In genomic region chr11:8886332-8886731, GRCh38 we compare ENCODE assay signal across 36 cellular contexts. TPM values are rescaled to one million over a fixed set of nuclear protein-coding genes. Genes with fewer than 3 reads are reported as not detected.
A peak's percentile ranks its signal among the peaks of the same experiment; 100 is the strongest.
DNase-seq lines count a peak whose midpoint lies in the region; ATAC-seq, FAIRE-seq and TF ChIP-seq lines count a peak whose summit lies in the region.
"Had no signal": no experiment of that assay in that cellular context is flagged by ENCODE, and none has a peak within 500 bp of the region (broad histone marks: within the 10 kb centered on the region; RNA-seq: fewer than 3 reads in every experiment).

No MANE protein-coding gene starts in this region.

- TF ChIP-seq CTCF in endothelial cell of umbilical vein (IDR thresholded peaks at IDR 0.05; ENCODE audit: extremely low read depth in 1 of 2, insufficient read depth in 1 of 2, low read depth in 1 of 2, low read length in 2 of 2), result no peak

- DNase-seq in DMS53 (lab: John Stamatoyannopoulos, UW) (peak; percentile 40), M059J (ENCODE audit: low read depth) (peak; percentile 52), NCI-H345 treated with DMSO at 0.1 percent for 48 hours (lab: John Stamatoyannopoulos, UW; ENCODE audit: unreplicated experiment) (peak; percentile 35), endothelial cell of umbilical vein (ENCODE audit: low read depth, low spot score) (no peak), NCI-H524 treated with DMSO at 0.1 percent for 48 hours (lab: John Stamatoyannopoulos, UW) (no peak)
- DNase-seq in activated naive CD4-positive, alpha-beta T cell treated with Interleukin-2 at 50 U/mL for 16 hours, result no peak
- DNase-seq: activated CD4-positive, alpha-beta T cell treated with anti-CD3 and anti-CD28 coated beads for 4 hours; activated gamma-delta T cell; activated T-cell treated with anti-CD3 and anti-CD28 coated beads, Interleukin-2, amount 50 U/mL, for 24 hours; dorsolateral prefrontal cortex; HFFc6; hypothalamus; Karpas-422; left lung; MV-4-11; NCI-H187; NCI-H774; RPMI8226; stimulated activated CD4-positive, alpha-beta T cell treated with anti-CD3 and anti-CD28 coated beads, Interleukin-4, amount 100 ng/mL, for 4 hours; stimulated activated naive B cell treated with anti-CD40 and anti-IgM and Interleukin-4, amounts not matched to agents 10 μg/mL and 1 μg/mL and 100 μg/mL, for 72 hours; upper lobe of left lung had no signal

- H3K27ac ChIP-seq in endothelial cell of umbilical vein (ENCODE audit: insufficient read depth, low read depth, low read length), result no peak overlapping the region
- H3K27ac ChIP-seq: BLaER1, dorsolateral prefrontal cortex, left lung, neutrophil, SJSA1, upper lobe of left lung had no signal

- no peaks in the 10 kb centered on the region for H3K9me1 ChIP-seq in endothelial cell of umbilical vein (replicated peaks; ENCODE audit: control insufficient read depth, extremely low read depth, insufficient read depth, low read length)

- dilution Hi-C loops in endothelial cell of umbilical vein (cut with MboI; ENCODE audit: extremely low pct_ligation_motif_present, low sequenced_read_pairs), result no loop called here

- no peaks in the 10 kb centered on the region for H3K9me3 ChIP-seq in endothelial cell of umbilical vein (replicated peaks; ENCODE audit: control insufficient read depth, insufficient read depth, low read length)
- H3K9me3 ChIP-seq: neutrophil, SJSA1, upper lobe of left lung had no signal

- peak; percentile 18 for FAIRE-seq in endothelial cell of umbilical vein (lab: Jason Lieb, UNC)
- FAIRE-seq: islet of Langerhans, TTC549 had no signal

- no peak overlapping the region for H2AFZ ChIP-seq in endothelial cell of umbilical vein (ENCODE audit: low read depth, low read length)
- H2AFZ ChIP-seq: GM23338 had no signal

- POLR2A ChIA-PET in endothelial cell of umbilical vein (lab: Charles Lee), result no interaction called here

- peaks cover 2 to 6% of the 10 kb centered on the region in 2 experiments for H3K27me3 ChIP-seq in endothelial cell of umbilical vein (ENCODE audit: control insufficient read depth in 2 of 2, insufficient read depth in 2 of 2, low read length in 2 of 2)
- H3K27me3 ChIP-seq: BLaER1, dorsolateral prefrontal cortex, left lung, SJSA1, upper lobe of left lung had no signal

- no peak for TF ChIP-seq POLR2A in endothelial cell of umbilical vein (IDR thresholded peaks at IDR 0.05; ENCODE audit: low read depth, low read length)

- intact Hi-C loops in endothelial cell of umbilical vein (cut with micrococcal nuclease), result no loop called here

- no TSS peak for BruUV-seq in endothelial cell of umbilical vein (replicated peaks; lab: Mats Ljungman, UMichigan)

- CTCF ChIA-PET in endothelial cell of umbilical vein (lab: Charles Lee), result no interaction called here

- ATAC-seq in GM21515 (IDR thresholded peaks at IDR 0.05; ENCODE audit: unreplicated experiment), result no peak
- no peak for ATAC-seq in GM18502 (IDR thresholded peaks at IDR 0.05; ENCODE audit: poor library complexity, unreplicated experiment)
- ATAC-seq: GM23338; left lung; sciatic nerve; stimulated activated naive B cell treated with anti-CD40 and anti-IgM and Interleukin-4, amounts not matched to agents 10 μg/mL and 1 μg/mL and 100 μg/mL, for 72 hours had no signal

- H3K9ac ChIP-seq in endothelial cell of umbilical vein (replicated peaks; ENCODE audit: extremely low read depth, insufficient read depth, low read length), result no peak overlapping the region
- H3K9ac ChIP-seq: BLaER1 had no signal

- no peak overlapping the region for H3K4me3 ChIP-seq in endothelial cell of umbilical vein (replicated peaks in 1 of 3; ENCODE audit: insufficient read depth in 1 of 3, low read depth in 1 of 3, low read length in 3 of 3)
- H3K4me3 ChIP-seq: BLaER1, dorsolateral prefrontal cortex, GM23338, left lung, SJSA1, upper lobe of left lung had no signal

- no peaks in the 10 kb centered on the region for H3K36me3 ChIP-seq in endothelial cell of umbilical vein (ENCODE audit: control insufficient read depth in 2 of 2, extremely low read depth in 1 of 2, insufficient read depth in 2 of 2, low read length in 2 of 2)
- H3K36me3 ChIP-seq: BLaER1, left lung, neutrophil, SJSA1, upper lobe of left lung had no signal

- no peak overlapping the region for H3K4me2 ChIP-seq in endothelial cell of umbilical vein (ENCODE audit: insufficient read depth, low read length)
- H3K4me2 ChIP-seq: BLaER1, GM23338 had no signal

- H3K79me2 ChIP-seq in endothelial cell of umbilical vein (ENCODE audit: control insufficient read depth, insufficient read depth, low read length), result no peaks in the 10 kb centered on the region

- H4K20me1 ChIP-seq in endothelial cell of umbilical vein (replicated peaks; ENCODE audit: control insufficient read depth, extremely low read depth, insufficient read depth, low read length), result no peaks in the 10 kb centered on the region
- H4K20me1 ChIP-seq: BLaER1 had no signal

- no peaks in the 10 kb centered on the region for H3K4me1 ChIP-seq in endothelial cell of umbilical vein (ENCODE audit: control insufficient read depth, extremely low read depth, insufficient read depth, low read length)
- H3K4me1 ChIP-seq: BLaER1, left lung, SJSA1, upper lobe of left lung had no signal

TF ChIP-seq in endothelial cell of umbilical vein, 7 proteins besides CTCF, POLR2A, EP300 and RAD21:
- TF ChIP-seq JUN (IDR thresholded peaks at IDR 0.05; ENCODE audit: borderline replicate concordance, insufficient read depth, insufficient read length, low read depth), result no peak
- no peak for TF ChIP-seq EZH2 (IDR thresholded peaks at IDR 0.05; ENCODE audit: borderline replicate concordance, low read depth, low read length, severe bottlenecking)
- TF ChIP-seq GATA2 (IDR thresholded peaks at IDR 0.05; ENCODE audit: insufficient read depth, insufficient read length, low read depth, low read length), result no peak
- no peak for TF ChIP-seq POLR2AphosphoS5 (IDR thresholded peaks at IDR 0.05; ENCODE audit: insufficient read depth, low read depth, low read length)
- no peak for TF ChIP-seq MYC (IDR thresholded peaks at IDR 0.05; ENCODE audit: low read depth, low read length)
- TF ChIP-seq FOS (IDR thresholded peaks at IDR 0.05; ENCODE audit: borderline replicate concordance, insufficient read depth, low read length), result no peak
- TF ChIP-seq, protein P1, sequence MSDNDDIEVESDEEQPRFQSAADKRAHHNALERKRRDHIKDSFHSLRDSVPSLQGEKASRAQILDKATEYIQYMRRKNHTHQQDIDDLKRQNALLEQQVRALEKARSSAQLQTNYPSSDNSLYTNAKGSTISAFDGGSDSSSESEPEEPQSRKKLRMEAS (IDR thresholded peaks at IDR 0.05; ENCODE audit: insufficient read depth, insufficient read length), result no peak

RNA-seq across cellular contexts. Expression of gene AKIP1, which starts 24.7 kb away (rescaled TPM):
- total RNA-seq in M059J (2014; rRNA removed; shearing (Covaris generic)), result 66.6 and 70.5 TPM in 2 replicates
- total RNA-seq in endothelial cell of umbilical vein, result 21.9 and 23.4 TPM in 2 replicates
- polyA plus RNA-seq in endothelial cell of umbilical vein, result 30.3 and 32.4 TPM in 2 replicates
- 24.9 and 26.8 TPM in 2 replicates for polyA plus RNA-seq in endothelial cell of umbilical vein (2011; cell fraction: cytosol; rRNA removed)
- polyA plus RNA-seq in endothelial cell of umbilical vein (2011; cell fraction: nucleus; rRNA removed), result 13.0 and 15.3 TPM in 2 replicates
- 33.5 and 34.3 TPM in 2 replicates for polyA plus RNA-seq in endothelial cell of umbilical vein (2012)
- polyA minus RNA-seq in endothelial cell of umbilical vein, result 8.4 TPM in 2 replicates
- polyA minus RNA-seq in endothelial cell of umbilical vein (2011; cell fraction: cytosol; rRNA and poly(A)+ RNA removed), result 19.2 TPM
- 2.3 and 2.6 TPM in 2 replicates for polyA minus RNA-seq in endothelial cell of umbilical vein (2011; cell fraction: nucleus; rRNA and poly(A)+ RNA removed)

RNA-seq across cellular contexts. Expression of gene C11orf16, which starts 46.4 kb away (rescaled TPM):
- total RNA-seq in M059J (2014; rRNA removed; shearing (Covaris generic)), result not detected in 2 replicates
- not detected in 2 replicates for total RNA-seq in endothelial cell of umbilical vein
- not detected in 2 replicates for polyA plus RNA-seq in endothelial cell of umbilical vein
- polyA plus RNA-seq in endothelial cell of umbilical vein (2011; cell fraction: cytosol; rRNA removed), result not detected in 2 replicates
- polyA plus RNA-seq in endothelial cell of umbilical vein (2011; cell fraction: nucleus; rRNA removed), result not detected in 2 replicates
- polyA plus RNA-seq in endothelial cell of umbilical vein (2012), result not detected in 2 replicates
- not detected in 2 replicates for polyA minus RNA-seq in endothelial cell of umbilical vein
- not detected for polyA minus RNA-seq in endothelial cell of umbilical vein (2011; cell fraction: cytosol; rRNA and poly(A)+ RNA removed)
- polyA minus RNA-seq in endothelial cell of umbilical vein (2011; cell fraction: nucleus; rRNA and poly(A)+ RNA removed), result not detected in 2 replicates
- total RNA-seq: activated CD8-positive, alpha-beta memory T cell treated with anti-CD3 and anti-CD28 coated beads for 36 hours; Daoy; dorsolateral prefrontal cortex; GM23338; HFFc6; mesenteric fat pad; progenitor cell of endocrine pancreas; sciatic nerve; SJSA1; T-helper 1 cell treated with Interleukin-12 subunit alpha and Interleukin-12 subunit beta and Interleukin-4 antibody, amounts not matched to agents 30 ng/mL and 1 ng/mL, for 36 hours had no signal
- polyA plus RNA-seq: AG04450, GM23338 had no signal

RNA-seq across cellular contexts. Expression of gene ASCL3, which starts 56.5 kb away (rescaled TPM):
- not detected in 2 replicates for total RNA-seq in M059J (2014; rRNA removed; shearing (Covaris generic))
- not detected in 2 replicates for total RNA-seq in endothelial cell of umbilical vein
- not detected in 2 replicates for polyA plus RNA-seq in endothelial cell of umbilical vein
- polyA plus RNA-seq in endothelial cell of umbilical vein (2011; cell fraction: cytosol; rRNA removed), result not detected in 2 replicates
- not detected in 2 replicates for polyA plus RNA-seq in endothelial cell of umbilical vein (2011; cell fraction: nucleus; rRNA removed)
- not detected in 2 replicates for polyA plus RNA-seq in endothelial cell of umbilical vein (2012)
- not detected in 2 replicates for polyA minus RNA-seq in endothelial cell of umbilical vein
- polyA minus RNA-seq in endothelial cell of umbilical vein (2011; cell fraction: cytosol; rRNA and poly(A)+ RNA removed), result not detected
- polyA minus RNA-seq in endothelial cell of umbilical vein (2011; cell fraction: nucleus; rRNA and poly(A)+ RNA removed), result not detected in 2 replicates
- total RNA-seq: activated CD8-positive, alpha-beta memory T cell treated with anti-CD3 and anti-CD28 coated beads for 36 hours; Daoy; dorsolateral prefrontal cortex; GM23338; HFFc6; left lung; mesenteric fat pad; progenitor cell of endocrine pancreas; sciatic nerve; SJSA1; T-helper 1 cell treated with Interleukin-12 subunit alpha and Interleukin-12 subunit beta and Interleukin-4 antibody, amounts not matched to agents 30 ng/mL and 1 ng/mL, for 36 hours; upper lobe of left lung had no signal
- polyA plus RNA-seq: AG04450, GM23338 had no signal

Comparison
In these comparisons a context has a peak if more than half of its experiments do, and no peak if none do; other contexts are left out.
1. DNase-seq: peak in DMS53 (single experiment), M059J (single experiment) and NCI-H345 treated with DMSO at 0.1 percent for 48 hours (single experiment); none in endothelial cell of umbilical vein (single experiment), NCI-H524 treated with DMSO at 0.1 percent for 48 hours (single experiment) and activated naive CD4-positive, alpha-beta T cell treated with Interleukin-2 at 50 U/mL for 16 hours (single experiment).